Comparison of ENCODE assay signal across 8 cellular contexts in genomic region chr19:48637449-48637947, GRCh38. TPM values are rescaled to one million over a fixed set of nuclear protein-coding genes. Genes with fewer than 3 reads are reported as not detected.
A peak's percentile ranks its signal among the peaks of the same experiment; 100 is the strongest.
DNase-seq lines count a peak whose midpoint lies in the region; ATAC-seq and TF ChIP-seq lines count a peak whose summit lies in the region.

No MANE protein-coding gene starts in this region.

- H3K36me3 ChIP-seq in prostate gland: no peaks in the 10 kb centered on the region

- intact Hi-C loops in left cardiac atrium (cut with DNase I) (no loop called here), prostate gland (cut with DNase I) (no loop called here)

- no peak for TF ChIP-seq POLR2A in prostate gland (IDR thresholded peaks at IDR 0.05)

- H3K27ac Mint-ChIP-seq in T-helper 1 cell treated with Interleukin-12 subunit alpha and Interleukin-12 subunit beta and Interleukin-4 antibody, amounts not matched to agents 30 μg/mL and 1 μg/mL, for 36 hours: peak overlapping the region; percentile 100

- ATAC-seq in HG02885 (IDR thresholded peaks at IDR 0.05; ENCODE audit: poor library complexity, unreplicated experiment) (peak; percentile 77), left cardiac atrium (peak; percentile 80 to 87)

- H3K4me3 Mint-ChIP-seq in T-helper 1 cell treated with Interleukin-12 subunit alpha and Interleukin-12 subunit beta and Interleukin-4 antibody, amounts not matched to agents 30 μg/mL and 1 μg/mL, for 36 hours: peak overlapping the region; percentile 93

- no peaks in the 10 kb centered on the region for H3K9me3 Mint-ChIP-seq in T-helper 1 cell treated with Interleukin-12 subunit alpha and Interleukin-12 subunit beta and Interleukin-4 antibody, amounts not matched to agents 30 μg/mL and 1 μg/mL, for 36 hours

- H3K4me1 ChIP-seq in prostate gland (replicated peaks): peaks cover 15% of the 10 kb centered on the region

- H3K27ac ChIP-seq in prostate gland: peak overlapping the region; percentile 98 to 99

- no peaks in the 10 kb centered on the region for H3K27me3 ChIP-seq in prostate gland (replicated peaks; ENCODE audit: insufficient read depth)

- peak overlapping the region; percentile 72 to 77 for H3K4me3 ChIP-seq in prostate gland

- DNase-seq in GM13977 (ENCODE audit: low spot score): peak; percentile 97
- DNase-seq in NCI-H1694 (lab: John Stamatoyannopoulos, UW): peak; percentile 97
- peak; percentile 96 for DNase-seq in amniotic stem cell (lab: John Stamatoyannopoulos, UW)
- DNase-seq in left cardiac atrium: peak; percentile 99
- peak; percentile 99 for DNase-seq in prostate gland (ENCODE audit: low spot score)
- peak; percentile 100 for DNase-seq in ureter (ENCODE audit: low spot score)

- no peak for TF ChIP-seq CTCF in GM13977 (IDR thresholded peaks at IDR 0.05; ENCODE audit: extremely low read depth, insufficient read depth, missing control alignments)
- TF ChIP-seq CTCF in prostate gland (IDR thresholded peaks at IDR 0.05): peak in 1 of 4 experiments; percentile 26

- in situ Hi-C loops in GM13977 (cut with MboI; ENCODE audit: low pct_unique_long_range_greater_than_20kb, low sequenced_read_pairs, unreplicated experiment): loop anchor here (25.0 kb wide), 1 partner anchor 325 kb away; the partner anchor contains the start of genes BAX and FTL

- peaks cover 3% of the 10 kb centered on the region for H3K27me3 Mint-ChIP-seq in T-helper 1 cell treated with Interleukin-12 subunit alpha and Interleukin-12 subunit beta and Interleukin-4 antibody, amounts not matched to agents 30 μg/mL and 1 μg/mL, for 36 hours (ENCODE audit: low read depth)

- no peaks in the 10 kb centered on the region for H3K9me3 ChIP-seq in prostate gland

- peaks cover 27% of the 10 kb centered on the region for H3K4me1 Mint-ChIP-seq in T-helper 1 cell treated with Interleukin-12 subunit alpha and Interleukin-12 subunit beta and Interleukin-4 antibody, amounts not matched to agents 30 μg/mL and 1 μg/mL, for 36 hours (ENCODE audit: low read depth)

- H3K36me3 Mint-ChIP-seq in T-helper 1 cell treated with Interleukin-12 subunit alpha and Interleukin-12 subunit beta and Interleukin-4 antibody, amounts not matched to agents 30 μg/mL and 1 μg/mL, for 36 hours (ENCODE audit: low read depth): peaks cover 6% of the 10 kb centered on the region

- 0% methylated on average over 30 of the region's 38 CpGs for WGBS in prostate gland

RNA-seq across cellular contexts. Expression of gene DBP, which starts 0.3 kb away (rescaled TPM):
- 10 to 100 TPM in 1 of 2 donors, 1 to 10 TPM in 1; 2.0 to 15.1 TPM for total RNA-seq in left cardiac atrium
- total RNA-seq in prostate gland: 10 to 100 TPM; 14.3 to 52.7 TPM
- 12.7 TPM for total RNA-seq in ureter

RNA-seq across cellular contexts. Expression of gene CA11, which starts 8.5 kb away (rescaled TPM):
- 1 to 10 TPM; 7.1 to 7.7 TPM for total RNA-seq in left cardiac atrium
- 10 to 100 TPM in 1 of 2 donors, 1 to 10 TPM in 1; 7.0 to 11.2 TPM for total RNA-seq in prostate gland
- total RNA-seq in ureter: 9.6 TPM

RNA-seq across cellular contexts. Expression of gene SPHK2, which starts 18.2 kb away (rescaled TPM):
- total RNA-seq in left cardiac atrium: 1 to 10 TPM; 9.0 to 9.3 TPM
- total RNA-seq in prostate gland: 10 to 100 TPM; 24.8 to 25.4 TPM
- 27.6 TPM for total RNA-seq in ureter

RNA-seq across cellular contexts. Expression of gene RPL18, which starts 18.5 kb away (rescaled TPM):
- total RNA-seq in left cardiac atrium: 100 to 1,000 TPM; 674 to 678 TPM
- 1,000 to 10,000 TPM; 2,096 to 3,914 TPM for total RNA-seq in prostate gland
- 1,575 TPM for total RNA-seq in ureter

RNA-seq across cellular contexts. Expression of gene FAM83E, which starts 22.6 kb away (rescaled TPM):
- under 1 TPM in 1 of 2 donors, not detected in 1; 0.32 TPM for total RNA-seq in left cardiac atrium
- 1 to 10 TPM; 2.8 to 8.8 TPM for total RNA-seq in prostate gland
- total RNA-seq in ureter: 12.7 TPM

Comparison
In these comparisons a context has a peak if more than half of its experiments do, and no peak if none do; other contexts are left out.
1. Peak in every context shown above with its lines: DNase-seq, ATAC-seq, H3K4me3 ChIP-seq and H3K27ac ChIP-seq.